In the genomic region with DNA sequence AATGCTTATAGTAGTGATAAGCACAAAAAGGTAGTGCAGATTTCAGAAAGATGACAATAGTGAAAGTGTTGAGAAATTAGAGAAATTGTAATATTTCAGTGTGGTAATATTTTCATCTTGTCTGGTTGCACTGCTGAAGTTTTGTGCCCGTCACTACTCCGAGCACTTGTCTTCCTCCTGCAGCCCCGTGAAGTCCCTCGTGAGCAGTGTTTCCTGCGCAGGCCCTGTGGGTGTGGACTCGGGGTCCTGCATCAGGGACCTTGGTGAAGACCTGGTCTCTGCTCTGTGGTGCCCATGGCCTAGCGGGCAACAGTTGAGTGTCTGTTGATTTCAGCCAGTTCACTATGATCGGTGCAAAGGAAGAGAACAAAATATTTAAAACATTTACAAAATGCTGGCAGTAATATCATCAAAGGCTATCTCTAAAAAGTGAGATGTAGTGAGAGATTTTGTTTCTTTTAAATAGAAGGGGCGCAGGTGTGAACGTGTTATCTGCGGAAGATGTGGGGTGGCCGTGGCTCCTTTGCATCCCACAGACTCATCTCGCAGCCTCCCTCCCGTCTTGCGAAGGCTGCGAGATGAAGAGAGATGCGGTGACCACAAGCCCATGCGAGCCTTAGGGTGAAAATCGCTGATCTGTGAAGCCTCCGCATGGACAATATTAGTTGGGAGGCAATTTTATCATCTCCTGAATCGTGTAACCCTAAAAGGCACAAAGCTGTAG, we compare ENCODE assay signal across 20 cellular contexts. TPM values are rescaled to one million over a fixed set of nuclear protein-coding genes. Genes with fewer than 3 reads are reported as not detected.
A peak's percentile ranks its signal among the peaks of the same experiment; 100 is the strongest.
DNase-seq lines count a peak whose midpoint lies in the region; ATAC-seq and TF ChIP-seq lines count a peak whose summit lies in the region.
"Had no signal": no experiment of that assay in that cellular context is flagged by ENCODE, and none has a peak within 500 bp of the region (broad histone marks: within the 10 kb centered on the region; RNA-seq: fewer than 3 reads in every experiment).

No MANE protein-coding gene starts in this region.

- intact Hi-C loops in natural killer cell (cut with micrococcal nuclease) (no loop called here), adrenal gland (cut with DNase I) (no loop called here)

- H3K27me3 ChIP-seq in trophoblast cell (ENCODE audit: insufficient read depth, low read length) (no peaks in the 10 kb centered on the region), adrenal gland (no peaks in the 10 kb centered on the region)
- H3K27me3 ChIP-seq: SJSA1 had no signal

- no peak overlapping the region for H3K9ac ChIP-seq in trophoblast cell (ENCODE audit: low read length)

- no peak overlapping the region for H2BK5ac ChIP-seq in trophoblast cell (ENCODE audit: low read depth, low read length, poor library complexity)

- no peak overlapping the region for H4K12ac ChIP-seq in trophoblast cell (ENCODE audit: low read depth, low read length)

- H3K4me3 ChIP-seq in trophoblast cell (ENCODE audit: low read depth, low read length) (no peak overlapping the region), adrenal gland (no peak overlapping the region)
- H3K4me3 ChIP-seq: GM12878, PC-9, SJSA1 had no signal

- H4K91ac ChIP-seq in trophoblast cell (ENCODE audit: low read depth, low read length), result no peak overlapping the region

- H2BK12ac ChIP-seq in trophoblast cell (ENCODE audit: low read length), result no peak overlapping the region

- TF ChIP-seq CTCF in natural killer cell (IDR thresholded peaks at IDR 0.05) (no peak), adrenal gland (IDR thresholded peaks at IDR 0.05) (no peak)

- H3K36me3 Mint-ChIP-seq in natural killer cell, result no peaks in the 10 kb centered on the region
- no peaks in the 10 kb centered on the region for H3K36me3 Mint-ChIP-seq in natural killer cell treated with Interleukin-12 subunit alpha and Interleukin-12 subunit beta and Interleukin-15 and Interleukin-18, amount 100 ng/mL, for 72 hours
- H3K36me3 Mint-ChIP-seq in activated naive CD8-positive, alpha-beta T cell treated with anti-CD3 and anti-CD28 coated beads for 36 hours, result peaks cover 11% of the 10 kb centered on the region

- H2AFZ ChIP-seq in trophoblast cell (ENCODE audit: insufficient read depth, low read length, poor library complexity), result no peak overlapping the region
- H2AFZ ChIP-seq: PC-9 had no signal

- peak overlapping the region; percentile 41 to 60 for H3K27ac Mint-ChIP-seq in natural killer cell
- H3K27ac Mint-ChIP-seq in natural killer cell treated with Interleukin-12 subunit alpha and Interleukin-12 subunit beta and Interleukin-15 and Interleukin-18, amount 100 ng/mL, for 72 hours, result peak overlapping the region in 1 of 2 donors; percentile 71
- no peak overlapping the region for H3K27ac Mint-ChIP-seq in activated naive CD8-positive, alpha-beta T cell treated with anti-CD3 and anti-CD28 coated beads for 36 hours
- H3K27ac Mint-ChIP-seq: B cell; CD4-positive, alpha-beta memory T cell had no signal

- H3K27ac ChIP-seq in trophoblast cell (ENCODE audit: low read depth, low read length), result no peak overlapping the region
- no peak overlapping the region for H3K27ac ChIP-seq in adrenal gland
- H3K27ac ChIP-seq: PC-9 had no signal

- H3K9me3 Mint-ChIP-seq in natural killer cell, result no peaks in the 10 kb centered on the region
- H3K9me3 Mint-ChIP-seq in natural killer cell treated with Interleukin-12 subunit alpha and Interleukin-12 subunit beta and Interleukin-15 and Interleukin-18, amount 100 ng/mL, for 72 hours, result no peaks in the 10 kb centered on the region
- no peaks in the 10 kb centered on the region for H3K9me3 Mint-ChIP-seq in activated naive CD8-positive, alpha-beta T cell treated with anti-CD3 and anti-CD28 coated beads for 36 hours
- H3K9me3 Mint-ChIP-seq: CD4-positive, alpha-beta memory T cell had no signal

- H3K9me3 ChIP-seq in trophoblast cell (ENCODE audit: insufficient read depth, low read depth, low read length), result peaks cover 5% of the 10 kb centered on the region
- H3K9me3 ChIP-seq in adrenal gland (replicated peaks in 1 of 3), result no peaks in the 10 kb centered on the region
- H3K9me3 ChIP-seq: SJSA1 had no signal

- no peak overlapping the region for H3K4me2 ChIP-seq in trophoblast cell (ENCODE audit: low read length)
- H3K4me2 ChIP-seq: PC-9 had no signal

- DNase-seq in natural killer cell, result no peak
- DNase-seq in natural killer cell treated with Interleukin-12 subunit alpha and Interleukin-12 subunit beta and Interleukin-15 and Interleukin-18, amount 100 ng/mL, for 72 hours (ENCODE audit: low spot score), result no peak
- no peak for DNase-seq in activated naive CD8-positive, alpha-beta T cell treated with anti-CD3 and anti-CD28 coated beads for 36 hours
- no peak for DNase-seq in trophoblast cell
- DNase-seq in KBM-7, result no peak
- no peak for DNase-seq in hippocampal formation (lab: John Stamatoyannopoulos, UW)
- no peak for DNase-seq in adrenal gland
- DNase-seq: CD4-positive, alpha-beta memory T cell; DMS53; EL; GOT3; NCI-H1417; NCI-H187; NCI-H345; NCI-H524 treated with DMSO at 0.1 percent for 48 hours; PC-9 had no signal

- H3K4me1 ChIP-seq in trophoblast cell (ENCODE audit: control insufficient read depth in 1 of 2, insufficient read depth in 2 of 2, low read length in 2 of 2) (no peaks in the 10 kb centered on the region), adrenal gland (replicated peaks in 1 of 2) (no peaks in the 10 kb centered on the region)

- peaks cover 13 to 23% of the 10 kb centered on the region in 2 donors for H3K4me1 Mint-ChIP-seq in natural killer cell
- H3K4me1 Mint-ChIP-seq in natural killer cell treated with Interleukin-12 subunit alpha and Interleukin-12 subunit beta and Interleukin-15 and Interleukin-18, amount 100 ng/mL, for 72 hours (ENCODE audit: low read depth in 2 of 2), result peaks cover 7 to 15% of the 10 kb centered on the region in 2 donors
- peaks cover 21% of the 10 kb centered on the region for H3K4me1 Mint-ChIP-seq in activated naive CD8-positive, alpha-beta T cell treated with anti-CD3 and anti-CD28 coated beads for 36 hours
- H3K4me1 Mint-ChIP-seq: B cell had no signal

- H3K79me2 ChIP-seq in trophoblast cell (ENCODE audit: control insufficient read depth, insufficient read depth, low read length, poor library complexity), result no peaks in the 10 kb centered on the region

- in situ Hi-C loops in KBM-7 (cut with MboI; ENCODE audit: low pct_unique_long_range_greater_than_20kb, low sequenced_read_pairs), result no loop called here

- H3K4me3 Mint-ChIP-seq in natural killer cell, result peak overlapping the region; percentile 56
- no peak overlapping the region for H3K4me3 Mint-ChIP-seq in natural killer cell treated with Interleukin-12 subunit alpha and Interleukin-12 subunit beta and Interleukin-15 and Interleukin-18, amount 100 ng/mL, for 72 hours
- H3K4me3 Mint-ChIP-seq in activated naive CD8-positive, alpha-beta T cell treated with anti-CD3 and anti-CD28 coated beads for 36 hours, result peak overlapping the region; percentile 35
- H3K4me3 Mint-ChIP-seq: B cell; CD4-positive, alpha-beta memory T cell had no signal

- H2BK120ac ChIP-seq in trophoblast cell (ENCODE audit: insufficient read depth, low read length, poor library complexity), result peak overlapping the region; percentile 38

- no peak overlapping the region for H3K18ac ChIP-seq in trophoblast cell (ENCODE audit: low read length)

- WGBS in trophoblast cell (ENCODE audit: extremely low coverage, insufficient coverage, insufficient read length), result no CpG with 5 or more reads among the region's 21 CpGs
- 92 to 96% (median 93%) methylated on average over 21 of the region's 21 CpGs for WGBS in adrenal gland, 4 donors

- no peaks in the 10 kb centered on the region for H3K27me3 Mint-ChIP-seq in natural killer cell (ENCODE audit: low read depth in 2 of 2)
- H3K27me3 Mint-ChIP-seq in natural killer cell treated with Interleukin-12 subunit alpha and Interleukin-12 subunit beta and Interleukin-15 and Interleukin-18, amount 100 ng/mL, for 72 hours, result no peaks in the 10 kb centered on the region
- no peaks in the 10 kb centered on the region for H3K27me3 Mint-ChIP-seq in activated naive CD8-positive, alpha-beta T cell treated with anti-CD3 and anti-CD28 coated beads for 36 hours
- H3K27me3 Mint-ChIP-seq: B cell; CD4-positive, alpha-beta memory T cell had no signal

- no peak overlapping the region for H4K8ac ChIP-seq in trophoblast cell (ENCODE audit: low read depth, low read length)

- no peak for TF ChIP-seq POLR2A in adrenal gland (IDR thresholded peaks at IDR 0.05)

- peaks cover 41 to 43% of the 10 kb centered on the region in 2 experiments for H3K36me3 ChIP-seq in trophoblast cell (ENCODE audit: control insufficient read depth in 1 of 2, insufficient read depth in 2 of 2, low read length in 2 of 2)
- H3K36me3 ChIP-seq in adrenal gland (replicated peaks in 1 of 2), result peaks cover 0 to 12% of the 10 kb centered on the region in 2 donors

- no peak overlapping the region for H2AK5ac ChIP-seq in trophoblast cell (ENCODE audit: low read length)

- H3K4ac ChIP-seq in trophoblast cell (ENCODE audit: low read depth, low read length), result no peak overlapping the region

- ATAC-seq in natural killer cell (peak; percentile 36 to 71 (median 49)), GM21367 (IDR thresholded peaks at IDR 0.05; ENCODE audit: unreplicated experiment) (no peak)
- ATAC-seq in natural killer cell treated with Interleukin-12 subunit alpha and Interleukin-12 subunit beta and Interleukin-15 and Interleukin-18, amount 100 ng/mL, for 72 hours, result no peak
- ATAC-seq: GM12878 had no signal

- no peaks in the 10 kb centered on the region for H3K79me1 ChIP-seq in trophoblast cell (ENCODE audit: low read length)

- H3K14ac ChIP-seq in trophoblast cell (ENCODE audit: low read length), result no peak overlapping the region

- no peak overlapping the region for H3K23ac ChIP-seq in trophoblast cell (ENCODE audit: low read length)

RNA-seq across cellular contexts. Expression of gene DCUN1D2, which starts 27.7 kb away (rescaled TPM):
- 10 to 100 TPM; 26.1 to 33.9 (median 27.1) TPM for total RNA-seq in natural killer cell
- total RNA-seq in natural killer cell treated with Interleukin-12 subunit alpha and Interleukin-12 subunit beta and Interleukin-15 and Interleukin-18, amount 100 ng/mL, for 72 hours, result 10 to 100 TPM; 22.9 to 40.7 TPM
- total RNA-seq in activated naive CD8-positive, alpha-beta T cell treated with anti-CD3 and anti-CD28 coated beads for 36 hours, result 10 to 100 TPM; 11.0 to 13.9 TPM
- polyA plus RNA-seq in trophoblast cell (2013), result 15.9 and 16.7 TPM in 2 replicates
- total RNA-seq in adrenal gland, result 10 to 100 TPM in 7 of 8 donors, 1 to 10 TPM in 1; 8.1 to 23.5 (median 17.4) TPM
- polyA plus RNA-seq in adrenal gland, result 10 to 100 TPM in 2 of 3 donors, 1 to 10 TPM in 1; 9.4 to 28.0 (median 21.7) TPM

Comparison
In these comparisons a context has a peak if more than half of its experiments do, and no peak if none do; other contexts are left out.
1. ATAC-seq: peak in natural killer cell (3 of 3); none in natural killer cell treated with Interleukin-12 subunit alpha and Interleukin-12 subunit beta and Interleukin-15 and Interleukin-18, amount 100 ng/mL, for 72 hours (0 of 2) and GM21367 (single experiment).